ENCODE assay signal across 23 cellular contexts in genomic region chr6:50864601-50865000, GRCh38. TPM values are rescaled to one million over a fixed set of nuclear protein-coding genes. Genes with fewer than 3 reads are reported as not detected.
A peak's percentile ranks its signal among the peaks of the same experiment; 100 is the strongest.
DNase-seq lines count a peak whose midpoint lies in the region; ATAC-seq, FAIRE-seq and TF ChIP-seq lines count a peak whose summit lies in the region.
"Had no signal": no experiment of that assay in that cellular context is flagged by ENCODE, and none has a peak within 500 bp of the region (broad histone marks: within the 10 kb centered on the region; RNA-seq: fewer than 3 reads in every experiment).

No MANE protein-coding gene starts in this region.

- H3K4me3 ChIP-seq in H1 (ENCODE audit: extremely low read depth in 1 of 4, insufficient read depth in 2 of 4, low read depth in 3 of 4, low read length in 4 of 4) (no peak overlapping the region), mesendoderm (ENCODE audit: low read length) (no peak overlapping the region), trophoblast cell (ENCODE audit: low read depth, low read length) (no peak overlapping the region), heart left ventricle (no peak overlapping the region)
- H3K4me3 ChIP-seq: GM23338, HAP-1 had no signal

- H3K14ac ChIP-seq in H1 (ENCODE audit: insufficient read length) = no peak overlapping the region
- no peak overlapping the region for H3K14ac ChIP-seq in trophoblast cell (ENCODE audit: low read length)

- H3K9me3 ChIP-seq in H1 (ENCODE audit: insufficient read depth in 2 of 2, low read depth in 1 of 2, low read length in 1 of 2) (no peaks in the 10 kb centered on the region), trophoblast cell (ENCODE audit: insufficient read depth, low read depth, low read length) (no peaks in the 10 kb centered on the region), heart left ventricle (no peaks in the 10 kb centered on the region)
- H3K9me3 ChIP-seq: HAP-1 had no signal

- no peak for ATAC-seq in heart left ventricle
- ATAC-seq: GM23338 had no signal

- H3K27me3 ChIP-seq in H1 (replicated peaks in 1 of 4; ENCODE audit: control insufficient read depth in 3 of 4, extremely low read depth in 1 of 4, insufficient read depth in 3 of 4, low read length in 3 of 4) (no peaks in the 10 kb centered on the region), mesendoderm (ENCODE audit: insufficient read depth, low read length, poor library complexity) (no peaks in the 10 kb centered on the region), trophoblast cell (ENCODE audit: insufficient read depth, low read length) (no peaks in the 10 kb centered on the region), heart left ventricle (peaks cover 0 to 6% (median 0%) of the 10 kb centered on the region in 9 donors)

- H2AFZ ChIP-seq in H1 (ENCODE audit: low read length) = no peak overlapping the region
- no peak overlapping the region for H2AFZ ChIP-seq in trophoblast cell (ENCODE audit: insufficient read depth, low read length, poor library complexity)
- H2AFZ ChIP-seq: GM23338 had no signal

- H4K12ac ChIP-seq in trophoblast cell (ENCODE audit: low read depth, low read length) = no peak overlapping the region

- TF ChIP-seq POLR2A in H1 (IDR thresholded peaks at IDR 0.05; ENCODE audit: control extremely low read depth in 1 of 2, low read depth in 2 of 2, low read length in 2 of 2) (no peak), heart left ventricle (IDR thresholded peaks at IDR 0.05) (no peak)

- H2BK120ac ChIP-seq in H1 (replicated peaks; ENCODE audit: low read depth, low read length) (no peak overlapping the region), mesendoderm (ENCODE audit: low read depth, low read length) (no peak overlapping the region), trophoblast cell (ENCODE audit: insufficient read depth, low read length, poor library complexity) (no peak overlapping the region)

- H3K79me2 ChIP-seq in H1 (ENCODE audit: control insufficient read depth in 1 of 2, insufficient read depth in 2 of 2, low read length in 2 of 2) (no peaks in the 10 kb centered on the region), mesendoderm (ENCODE audit: control insufficient read depth, insufficient read depth, low read length) (no peaks in the 10 kb centered on the region), trophoblast cell (ENCODE audit: control insufficient read depth, insufficient read depth, low read length, poor library complexity) (no peaks in the 10 kb centered on the region)

- H3K18ac ChIP-seq in H1 (ENCODE audit: extremely low read depth, low read length) (no peak overlapping the region), mesendoderm (ENCODE audit: low read length) (no peak overlapping the region), trophoblast cell (ENCODE audit: low read length) (no peak overlapping the region)

- no peak for TF ChIP-seq EP300 in H1 (IDR thresholded peaks at IDR 0.05; ENCODE audit: borderline replicate concordance in 1 of 2, low read depth in 2 of 2, low read length in 2 of 2)

- H2BK12ac ChIP-seq in H1 (ENCODE audit: low read depth, low read length) (no peak overlapping the region), trophoblast cell (ENCODE audit: low read length) (no peak overlapping the region)

- H3K4me1 ChIP-seq in H1 (replicated peaks in 1 of 4; ENCODE audit: control insufficient read depth in 3 of 4, insufficient read depth in 4 of 4, low read length in 3 of 4) (no peaks in the 10 kb centered on the region), mesendoderm (ENCODE audit: control insufficient read depth, low read depth, low read length) (peaks cover 4% of the 10 kb centered on the region), trophoblast cell (ENCODE audit: control insufficient read depth in 1 of 2, insufficient read depth in 2 of 2, low read length in 2 of 2) (no peaks in the 10 kb centered on the region), heart left ventricle (no peaks in the 10 kb centered on the region)
- H3K4me1 ChIP-seq: HAP-1 had no signal

- H4K5ac ChIP-seq in H1 (ENCODE audit: insufficient read length, low read depth, low read length) (no peak overlapping the region), mesendoderm (ENCODE audit: low read length) (no peak overlapping the region)

- intact Hi-C loops in heart left ventricle (cut with DNase I) = no loop called here

- H4K91ac ChIP-seq in H1 (replicated peaks; ENCODE audit: insufficient read length, low read length) (no peak overlapping the region), trophoblast cell (ENCODE audit: low read depth, low read length) (no peak overlapping the region)

- no peaks in the 10 kb centered on the region for H3K36me3 ChIP-seq in H1 (ENCODE audit: control insufficient read depth in 2 of 4, insufficient read depth in 4 of 4, low read length in 3 of 4)
- no peaks in the 10 kb centered on the region for H3K36me3 ChIP-seq in mesendoderm (ENCODE audit: control insufficient read depth, insufficient read depth, low read length)
- H3K36me3 ChIP-seq in trophoblast cell (ENCODE audit: control insufficient read depth in 1 of 2, insufficient read depth in 2 of 2, low read length in 2 of 2) = no peaks in the 10 kb centered on the region
- H3K36me3 ChIP-seq in heart left ventricle = no peaks in the 10 kb centered on the region
- H3K36me3 ChIP-seq: HAP-1 had no signal

- H2BK15ac ChIP-seq in H1 (ENCODE audit: low read length) = no peak overlapping the region
- no peak overlapping the region for H2BK15ac ChIP-seq in mesendoderm (replicated peaks; ENCODE audit: low read depth)

- H3K23ac ChIP-seq in H1 (ENCODE audit: insufficient read length) = no peak overlapping the region
- no peak overlapping the region for H3K23ac ChIP-seq in mesendoderm (ENCODE audit: low read length)
- H3K23ac ChIP-seq in trophoblast cell (ENCODE audit: low read length) = no peak overlapping the region

- H3K79me1 ChIP-seq in H1 (ENCODE audit: low read depth, low read length) (no peaks in the 10 kb centered on the region), mesendoderm (ENCODE audit: low read length) (no peaks in the 10 kb centered on the region), trophoblast cell (ENCODE audit: low read length) (no peaks in the 10 kb centered on the region)

- H4K8ac ChIP-seq in H1 (ENCODE audit: extremely low read depth, insufficient read depth, low read length) (no peak overlapping the region), mesendoderm (ENCODE audit: low read depth, low read length) (no peak overlapping the region), trophoblast cell (ENCODE audit: low read depth, low read length) (no peak overlapping the region)

- H3K4ac ChIP-seq in H1 (replicated peaks; ENCODE audit: insufficient read length, low read depth, low read length) (no peak overlapping the region), mesendoderm (ENCODE audit: low read depth, low read length) (no peak overlapping the region), trophoblast cell (ENCODE audit: low read depth, low read length) (no peak overlapping the region)

- H2AK5ac ChIP-seq in H1 (ENCODE audit: low read depth, low read length) (no peak overlapping the region), mesendoderm (ENCODE audit: low read length) (no peak overlapping the region), trophoblast cell (ENCODE audit: low read length) (no peak overlapping the region)

- TF ChIP-seq CTCF in H1 (IDR thresholded peaks at IDR 0.05; ENCODE audit: control extremely low read depth in 1 of 3, insufficient read depth in 1 of 3, low read depth in 1 of 3, low read length in 3 of 3) = no peak
- TF ChIP-seq CTCF in heart left ventricle (IDR thresholded peaks at IDR 0.05) = no peak

- H3K56ac ChIP-seq in H1 (replicated peaks; ENCODE audit: insufficient read length, low read depth, low read length) (no peak overlapping the region), mesendoderm (ENCODE audit: low read length) (no peak overlapping the region)

- H3K27ac ChIP-seq in H1 (ENCODE audit: low read depth, low read length) = no peak overlapping the region
- no peak overlapping the region for H3K27ac ChIP-seq in mesendoderm (ENCODE audit: low read depth, low read length)
- no peak overlapping the region for H3K27ac ChIP-seq in trophoblast cell (ENCODE audit: low read depth, low read length)
- H3K27ac ChIP-seq in heart left ventricle = no peak overlapping the region

- DNase-seq in H1 (ENCODE audit: low read depth in 1 of 2, low spot score in 2 of 2) (no peak), mesendoderm (peak; percentile 52), trophoblast cell (peak; percentile 22 to 75), GM19240 (ENCODE audit: insufficient read length, low spot score) (no peak), heart left ventricle (no peak)
- no peak for DNase-seq in stimulated activated CD4-positive, alpha-beta T cell treated with anti-CD3 and anti-CD28 coated beads, Interleukin-2, amount 100 ng/mL, for 48 hours
- DNase-seq: C1 segment of cervical spinal cord; Calu3; CD4-positive, alpha-beta memory T cell; COR-L47; DMS53; DMS79 treated with DMSO at 0.1 percent for 48 hours; GF-D8; HFFc6 had no signal

- H3K4me2 ChIP-seq in H1 (ENCODE audit: insufficient read depth in 1 of 2, low read depth in 2 of 2, low read length in 2 of 2) = no peak overlapping the region
- H3K4me2 ChIP-seq in mesendoderm (ENCODE audit: low read length) = no peak overlapping the region
- H3K4me2 ChIP-seq in trophoblast cell (ENCODE audit: low read length) = no peak overlapping the region
- H3K4me2 ChIP-seq: GM23338 had no signal

- 30% methylated on average over 1 of the region's 1 CpG; no CpG with 5 or more reads in 1 of the 2 experiments for whole genome bisulfite sequencing in H1 (ENCODE audit: extremely low coverage in 1 of 2, insufficient coverage in 1 of 2, insufficient read length in 1 of 2, insufficient replicate concordance in 2 of 2, low coverage in 1 of 2, low lambda C conversion rate in 2 of 2, missing lambda C conversion rate in 1 of 2), 2 experiments
- WGBS in mesendoderm (ENCODE audit: extremely low coverage, insufficient coverage, low lambda C conversion rate) = no CpG with 5 or more reads among the region's 1 CpG
- no CpG with 5 or more reads among the region's 1 CpG for WGBS in trophoblast cell (ENCODE audit: extremely low coverage, insufficient coverage, insufficient read length)
- 21 to 26% (median 25%) methylated on average over 1 of the region's 1 CpG for WGBS in heart left ventricle, 4 donors

- H2BK20ac ChIP-seq in H1 (ENCODE audit: low read length) = no peak overlapping the region

- CTCF ChIA-PET in H1 (lab: Charles Lee; ENCODE audit: partially characterized antibody) = no interaction called here

- no peak for TF ChIP-seq RAD21 in H1 (IDR thresholded peaks at IDR 0.05 in 1 of 2, conservative IDR thresholded peaks at IDR 0.05 in 1 of 2; ENCODE audit: low read depth in 2 of 2, low read length in 2 of 2)

- H3K9ac ChIP-seq in H1 (replicated peaks in 1 of 4; ENCODE audit: extremely low read depth in 1 of 4, low read depth in 3 of 4, low read length in 3 of 4) (no peak overlapping the region), mesendoderm (ENCODE audit: low read length) (no peak overlapping the region), trophoblast cell (ENCODE audit: low read length) (no peak overlapping the region)

- no peak for FAIRE-seq in H1 (lab: Jason Lieb, UNC)
- FAIRE-seq: GM12891, GM18507, H54 had no signal

- no peaks in the 10 kb centered on the region for H4K20me1 ChIP-seq in H1 (replicated peaks in 1 of 2; ENCODE audit: control insufficient read depth in 1 of 2, insufficient read depth in 2 of 2, low read length in 2 of 2)

- H3K23me2 ChIP-seq in H1 (ENCODE audit: low read depth, low read length) = no peaks in the 10 kb centered on the region

- no peak overlapping the region for H2BK5ac ChIP-seq in H1 (ENCODE audit: low read depth, low read length)
- no peak overlapping the region for H2BK5ac ChIP-seq in mesendoderm (ENCODE audit: low read length)
- H2BK5ac ChIP-seq in trophoblast cell (ENCODE audit: low read depth, low read length, poor library complexity) = no peak overlapping the region

- POLR2A ChIA-PET in H1 (lab: Charles Lee; ENCODE audit: partially characterized antibody) = no interaction called here

RNA-seq across cellular contexts. Expression of gene TFAP2B, which starts 45.9 kb away (rescaled TPM):
- total RNA-seq in H1 (2021; fragmentation: NEBNext Ultra II Directional; extraction: Animal tissue kit (Norgen Biotek cat#: 25700)) = not detected in 2 replicates
- 0.05 TPM in 1 of 2 replicates, not detected in the other for polyA plus RNA-seq in H1 (2011; rRNA removed)
- 0.01 TPM for polyA plus RNA-seq in H1 (2011; cell fraction: cytosol; rRNA removed)
- 0.01 TPM for polyA plus RNA-seq in H1 (2011; cell fraction: nucleus; rRNA removed)
- 0.05 to 0.17 TPM (median 0.16 TPM) in 3 of 4 replicates, not detected in the other for polyA plus RNA-seq in H1 (2012, experiment 1 of 2)
- 0.03 TPM for polyA plus RNA-seq in H1 (2012, experiment 2 of 2)
- not detected for polyA plus RNA-seq in H1 (2013, experiment 1 of 2)
- not detected for polyA plus RNA-seq in H1 (2013, experiment 2 of 2)
- polyA minus RNA-seq in H1 (2011; rRNA and poly(A)+ RNA removed) = 0.09 TPM in 1 of 2 replicates, not detected in the other
- not detected for polyA minus RNA-seq in H1 (2011; cell fraction: cytosol; rRNA and poly(A)+ RNA removed)
- not detected for polyA minus RNA-seq in H1 (2011; cell fraction: nucleus; rRNA and poly(A)+ RNA removed)
- not detected for polyA plus RNA-seq in mesendoderm (2013, experiment 1 of 2)
- polyA plus RNA-seq in mesendoderm (2013, experiment 2 of 2) = not detected
- 2.0 and 2.3 TPM in 2 replicates for polyA plus RNA-seq in trophoblast cell (2013)
- not detected for total RNA-seq in heart left ventricle
- not detected for polyA plus RNA-seq in heart left ventricle
- total RNA-seq: A172; Calu3; CD4-positive, alpha-beta memory T cell; Daoy; G401; GM23338; HFFc6 had no signal
- polyA plus RNA-seq: BJ; CD4-positive, alpha-beta memory T cell; GM23338 had no signal

Comparison
In these comparisons a context has a peak if more than half of its experiments do, and no peak if none do; other contexts are left out.
1. DNase-seq: peak in mesendoderm (single experiment) and trophoblast cell (2 of 2); none in H1 (0 of 2), GM19240 (single experiment), stimulated activated CD4-positive, alpha-beta T cell treated with anti-CD3 and anti-CD28 coated beads, Interleukin-2, amount 100 ng/mL, for 48 hours (0 of 2) and heart left ventricle (0 of 5).